In the genomic region with DNA sequence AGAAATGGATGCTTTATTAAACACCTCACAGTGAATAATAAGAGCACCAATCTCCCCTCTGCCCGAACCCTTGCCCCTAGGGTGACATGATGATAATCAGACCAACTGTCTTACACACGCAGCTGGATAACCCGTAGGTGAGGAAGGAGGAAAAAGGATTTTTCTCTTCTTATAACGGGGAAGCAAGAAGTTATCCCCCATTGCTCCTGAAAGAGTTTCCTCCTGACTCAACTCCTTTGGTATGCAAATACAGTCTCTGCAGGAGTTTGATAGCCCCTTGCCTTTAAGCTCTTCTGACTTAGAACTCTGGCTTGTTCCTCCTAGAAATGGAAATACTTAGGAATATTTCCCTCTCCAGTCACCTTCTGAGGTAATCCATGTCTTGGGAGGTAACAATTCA, we compare ENCODE assay signal across 25 cellular contexts.
DNase-seq lines count a peak whose midpoint lies in the region; ATAC-seq and TF ChIP-seq lines count a peak whose summit lies in the region.
"Had no signal": no experiment of that assay in that cellular context is flagged by ENCODE, and none has a peak within 500 bp of the region (broad histone marks: within the 10 kb centered on the region; RNA-seq: fewer than 3 reads in every experiment).

No MANE protein-coding gene starts in this region.

- POLR2A ChIA-PET in activated CD8-positive, alpha-beta T cell treated with anti-CD3 and anti-CD28 coated beads, Interleukin-2, amount 10 ng/mL, durations not matched to agents 7 days and 5 days (lab: Charles Lee), result no interaction called here

- H3K4me3 Mint-ChIP-seq in activated CD8-positive, alpha-beta T cell treated with anti-CD3 and anti-CD28 coated beads, Interleukin-2, amount 10 ng/mL, durations not matched to agents 7 days and 5 days, result no peak overlapping the region
- H3K4me3 Mint-ChIP-seq: activated T-cell treated with anti-CD3 and anti-CD28 coated beads, Interleukin-2, amount 50 U/mL, for 4 hours; CD4-positive, CD25-positive, alpha-beta regulatory T cell; effector memory CD8-positive, alpha-beta T cell; stimulated activated effector memory CD8-positive, alpha-beta T cell treated with anti-CD3 and anti-CD28 coated beads, Interleukin-12 subunit alpha, Interleukin-12 subunit beta, amount 100 ng/mL, for 72 hours; T-helper 1 cell treated with Interleukin-12 subunit alpha and Interleukin-12 subunit beta and Interleukin-4 antibody, amounts not matched to agents 30 μg/mL and 1 μg/mL, for 36 hours had no signal

- TF ChIP-seq POLR2A in uterus (IDR thresholded peaks at IDR 0.05), result no peak

- no peak overlapping the region for H3K4me2 ChIP-seq in osteoblast (ENCODE audit: insufficient read depth, low read length)
- H3K4me2 ChIP-seq: hepatocyte had no signal

- no peak overlapping the region for H3K4me3 ChIP-seq in osteoblast (ENCODE audit: insufficient read depth, low read length)
- H3K4me3 ChIP-seq in uterus, result no peak overlapping the region
- H3K4me3 ChIP-seq: coronary artery, hepatocyte, SK-N-MC had no signal

- no peak for ATAC-seq in left colon
- ATAC-seq in activated CD8-positive, alpha-beta T cell treated with anti-CD3 and anti-CD28 coated beads, Interleukin-2, amount 10 ng/mL, durations not matched to agents 7 days and 5 days, result no peak
- ATAC-seq: activated T-cell treated with anti-CD3 and anti-CD28 coated beads, Interleukin-2, amount 50 U/mL, for 4 hours; effector memory CD8-positive, alpha-beta T cell; esophagus mucosa; stimulated activated effector memory CD8-positive, alpha-beta T cell treated with anti-CD3 and anti-CD28 coated beads, Interleukin-12 subunit alpha, Interleukin-12 subunit beta, amount 100 ng/mL, for 72 hours had no signal

- no peak overlapping the region for H3K27ac Mint-ChIP-seq in activated CD8-positive, alpha-beta T cell treated with anti-CD3 and anti-CD28 coated beads, Interleukin-2, amount 10 ng/mL, durations not matched to agents 7 days and 5 days
- H3K27ac Mint-ChIP-seq: CD4-positive, CD25-positive, alpha-beta regulatory T cell; effector memory CD8-positive, alpha-beta T cell; stimulated activated effector memory CD8-positive, alpha-beta T cell treated with anti-CD3 and anti-CD28 coated beads, Interleukin-12 subunit alpha, Interleukin-12 subunit beta, amount 100 ng/mL, for 72 hours; T-helper 1 cell treated with Interleukin-12 subunit alpha and Interleukin-12 subunit beta and Interleukin-4 antibody, amounts not matched to agents 30 μg/mL and 1 μg/mL, for 36 hours had no signal

- intact Hi-C loops in uterus (cut with DNase I; ENCODE audit: low total_unique reads) (no loop called here), left colon (cut with DNase I, micrococcal nuclease) (no loop called here)

- DNase-seq in ELF-1 (ENCODE audit: low read depth, low spot score) (peak; percentile 44), NCI-H226 (peak; percentile 48), hepatic stellate cell (ENCODE audit: low spot score) (peak; percentile 8), osteoblast (ENCODE audit: insufficient read length, low spot score, missing footprints) (peak; percentile 18), uterus (no peak), left colon (no peak)
- no peak for DNase-seq in activated CD8-positive, alpha-beta T cell treated with anti-CD3 and anti-CD28 coated beads, Interleukin-2, amount 10 ng/mL, durations not matched to agents 7 days and 5 days
- DNase-seq: activated CD4-positive, alpha-beta T cell treated with anti-CD3 and anti-CD28 coated beads for 4 hours; activated naive CD4-positive, alpha-beta T cell; activated T-cell treated with anti-CD3 and anti-CD28 coated beads, Interleukin-2, amount 50 U/mL, for 4 hours; CD4-positive, CD25-positive, alpha-beta regulatory T cell; effector memory CD8-positive, alpha-beta T cell; foreskin melanocyte; kidney glomerular epithelial cell; MV-4-11; NCI-H187; NCI-H526 treated with DMSO at 0.1 percent for 48 hours; nucleus accumbens; retina had no signal

- no peaks in the 10 kb centered on the region for H3K27me3 ChIP-seq in osteoblast (ENCODE audit: insufficient read depth, low read length)
- no peaks in the 10 kb centered on the region for H3K27me3 ChIP-seq in uterus
- H3K27me3 ChIP-seq: hepatocyte had no signal

- no peaks in the 10 kb centered on the region for H3K9me3 ChIP-seq in osteoblast (ENCODE audit: low read depth, low read length)
- H3K9me3 ChIP-seq in uterus, result no peaks in the 10 kb centered on the region

- CTCF ChIA-PET in activated CD8-positive, alpha-beta T cell treated with anti-CD3 and anti-CD28 coated beads, Interleukin-2, amount 10 ng/mL, durations not matched to agents 7 days and 5 days (lab: Charles Lee), result no interaction called here

- no peak overlapping the region for H3K27ac ChIP-seq in osteoblast (ENCODE audit: low read depth, low read length)
- H3K27ac ChIP-seq in uterus, result no peak overlapping the region
- H3K27ac ChIP-seq: coronary artery, hepatocyte, SK-N-MC had no signal

- H3K36me3 Mint-ChIP-seq in activated CD8-positive, alpha-beta T cell treated with anti-CD3 and anti-CD28 coated beads, Interleukin-2, amount 10 ng/mL, durations not matched to agents 7 days and 5 days (ENCODE audit: low read depth), result no peaks in the 10 kb centered on the region
- H3K36me3 Mint-ChIP-seq: CD4-positive, CD25-positive, alpha-beta regulatory T cell; stimulated activated effector memory CD8-positive, alpha-beta T cell treated with anti-CD3 and anti-CD28 coated beads, Interleukin-12 subunit alpha, Interleukin-12 subunit beta, amount 100 ng/mL, for 72 hours had no signal

- no peaks in the 10 kb centered on the region for H3K79me2 ChIP-seq in osteoblast (ENCODE audit: insufficient read depth, low read length)
- H3K79me2 ChIP-seq: hepatocyte had no signal

- H3K9me3 Mint-ChIP-seq in activated CD8-positive, alpha-beta T cell treated with anti-CD3 and anti-CD28 coated beads, Interleukin-2, amount 10 ng/mL, durations not matched to agents 7 days and 5 days (ENCODE audit: insufficient read depth), result no peaks in the 10 kb centered on the region
- H3K9me3 Mint-ChIP-seq: T-helper 1 cell treated with Interleukin-12 subunit alpha and Interleukin-12 subunit beta and Interleukin-4 antibody, amounts not matched to agents 30 μg/mL and 1 μg/mL, for 36 hours had no signal

- no peak for TF ChIP-seq CTCF in osteoblast (IDR thresholded peaks at IDR 0.05; ENCODE audit: extremely low read depth, low read depth, low read length)
- TF ChIP-seq CTCF in uterus (IDR thresholded peaks at IDR 0.05), result no peak

- H3K4me1 ChIP-seq in osteoblast (ENCODE audit: insufficient read depth, low read length) (no peaks in the 10 kb centered on the region), uterus (no peaks in the 10 kb centered on the region)

- H3K27me3 Mint-ChIP-seq in activated CD8-positive, alpha-beta T cell treated with anti-CD3 and anti-CD28 coated beads, Interleukin-2, amount 10 ng/mL, durations not matched to agents 7 days and 5 days (ENCODE audit: low read depth), result no peaks in the 10 kb centered on the region
- H3K27me3 Mint-ChIP-seq: CD4-positive, CD25-positive, alpha-beta regulatory T cell had no signal

- H4K20me1 ChIP-seq in osteoblast (ENCODE audit: insufficient read depth, low read length), result no peaks in the 10 kb centered on the region

- H3K4me1 Mint-ChIP-seq in activated CD8-positive, alpha-beta T cell treated with anti-CD3 and anti-CD28 coated beads, Interleukin-2, amount 10 ng/mL, durations not matched to agents 7 days and 5 days (ENCODE audit: low read depth), result no peaks in the 10 kb centered on the region
- H3K4me1 Mint-ChIP-seq: CD4-positive, CD25-positive, alpha-beta regulatory T cell; stimulated activated effector memory CD8-positive, alpha-beta T cell treated with anti-CD3 and anti-CD28 coated beads, Interleukin-12 subunit alpha, Interleukin-12 subunit beta, amount 100 ng/mL, for 72 hours had no signal

- H2AFZ ChIP-seq in osteoblast (ENCODE audit: low read length), result peak overlapping the region; percentile 56
- H2AFZ ChIP-seq: hepatocyte had no signal

- H3K36me3 ChIP-seq in osteoblast (ENCODE audit: insufficient read depth, low read length), result no peaks in the 10 kb centered on the region
- no peaks in the 10 kb centered on the region for H3K36me3 ChIP-seq in uterus

Comparison
In these comparisons a context has a peak if more than half of its experiments do, and no peak if none do; other contexts are left out.
1. DNase-seq: peak in ELF-1 (single experiment), NCI-H226 (single experiment), hepatic stellate cell (single experiment) and osteoblast (single experiment); none in uterus (0 of 2), left colon (0 of 2) and activated CD8-positive, alpha-beta T cell treated with anti-CD3 and anti-CD28 coated beads, Interleukin-2, amount 10 ng/mL, durations not matched to agents 7 days and 5 days (single experiment).